ENCODE assay signal across 26 cellular contexts in genomic region chr5:172592881-172593280, GRCh38.
"Had no signal": no experiment of that assay in that cellular context is flagged by ENCODE, and none has a peak within 500 bp of the region (broad histone marks: within the 10 kb centered on the region; RNA-seq: fewer than 3 reads in every experiment).

No MANE protein-coding gene starts in this region.

- FAIRE-seq: colon, endometrium, islet of Langerhans, keratinocyte had no signal

- ATAC-seq: esophagus mucosa, gastrocnemius medialis, heart right ventricle, left colon, left lobe of liver, lower lobe of right lung had no signal

- H3K9me3 ChIP-seq: esophagus squamous epithelium, gastrocnemius medialis, heart right ventricle, left ventricle myocardium inferior, lower lobe of right lung had no signal

- H3K27ac ChIP-seq: coronary artery, dorsolateral prefrontal cortex, epithelial cell of prostate, esophagus squamous epithelium, gastrocnemius medialis, heart right ventricle, left ventricle myocardium inferior, lower lobe of right lung had no signal

- H3K27me3 ChIP-seq: dorsolateral prefrontal cortex, esophagus squamous epithelium, gastrocnemius medialis, heart right ventricle had no signal

- H3K4me1 ChIP-seq: gastrocnemius medialis, lower lobe of right lung had no signal

- DNase-seq: dermis blood vessel endothelial cell; effector CD4-positive, alpha-beta T cell; effector memory CD4-positive, alpha-beta T cell; erythroblast; esophagus squamous epithelium; foreskin fibroblast; foreskin melanocyte; gastrocnemius medialis; glutamatergic neuron; heart right ventricle; hippocampal formation; kidney glomerular epithelial cell; left colon; left ventricle myocardium inferior; lower lobe of right lung; mesenchymal stem cell; midbrain had no signal

- H3K36me3 ChIP-seq: esophagus squamous epithelium, gastrocnemius medialis, heart right ventricle, left ventricle myocardium inferior, lower lobe of right lung had no signal

- H3K4me3 ChIP-seq: coronary artery, dorsolateral prefrontal cortex, esophagus squamous epithelium, gastrocnemius medialis, heart right ventricle, left ventricle myocardium inferior, lower lobe of right lung had no signal
